Comparison of ENCODE assay signal across 1 cellular context in the genomic region with DNA sequence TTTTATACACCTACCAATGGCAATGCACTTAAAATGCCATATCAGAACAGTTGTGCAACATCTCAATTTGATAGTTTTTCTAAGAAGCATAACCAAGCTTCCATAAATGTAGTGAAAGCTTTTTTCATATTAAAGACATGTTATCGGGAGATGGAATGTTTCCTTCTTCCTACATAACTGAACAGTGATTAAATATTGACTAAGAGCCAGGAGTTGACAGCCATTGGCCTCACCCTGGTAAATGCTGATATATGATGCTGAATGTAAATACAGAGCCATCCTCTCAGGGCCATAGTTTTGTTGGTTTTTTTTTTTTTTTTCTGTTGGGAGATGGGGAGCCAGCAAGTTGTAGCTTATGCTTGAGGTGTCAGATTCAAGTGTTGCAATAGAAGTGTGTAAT.
TF ChIP-seq lines count a peak whose summit lies in the region.

No MANE protein-coding gene starts in this region.

TF ChIP-seq in A549, 52 proteins besides CTCF, POLR2A, EP300 and RAD21 (continued from another document):
- TF ChIP-seq, protein P1, sequence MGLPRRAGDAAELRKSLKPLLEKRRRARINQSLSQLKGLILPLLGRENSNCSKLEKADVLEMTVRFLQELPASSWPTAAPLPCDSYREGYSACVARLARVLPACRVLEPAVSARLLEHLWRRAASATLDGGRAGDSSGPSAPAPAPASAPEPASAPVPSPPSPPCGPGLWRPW (IDR thresholded peaks at IDR 0.05): no peak
- TF ChIP-seq E2F6 (IDR thresholded peaks at IDR 0.05; ENCODE audit: borderline replicate concordance, low read depth): no peak
- no peak for TF ChIP-seq MAZ (IDR thresholded peaks at IDR 0.05; ENCODE audit: borderline replicate concordance, low read depth, low read length)
- TF ChIP-seq HEYL (CRISPR knock-in tag; IDR thresholded peaks at IDR 0.05): no peak
- no peak for TF ChIP-seq NR3C1 (IDR thresholded peaks at IDR 0.05)
- no peak for TF ChIP-seq BHLHE40 (IDR thresholded peaks at IDR 0.05; ENCODE audit: low read depth, low read length)
- TF ChIP-seq HDAC2 (IDR thresholded peaks at IDR 0.05): no peak
- TF ChIP-seq FOSB (CRISPR knock-in tag; IDR thresholded peaks at IDR 0.05): no peak
- no peak for TF ChIP-seq HOXA7 (CRISPR knock-in tag; IDR thresholded peaks at IDR 0.05)
- TF ChIP-seq, protein P2, sequence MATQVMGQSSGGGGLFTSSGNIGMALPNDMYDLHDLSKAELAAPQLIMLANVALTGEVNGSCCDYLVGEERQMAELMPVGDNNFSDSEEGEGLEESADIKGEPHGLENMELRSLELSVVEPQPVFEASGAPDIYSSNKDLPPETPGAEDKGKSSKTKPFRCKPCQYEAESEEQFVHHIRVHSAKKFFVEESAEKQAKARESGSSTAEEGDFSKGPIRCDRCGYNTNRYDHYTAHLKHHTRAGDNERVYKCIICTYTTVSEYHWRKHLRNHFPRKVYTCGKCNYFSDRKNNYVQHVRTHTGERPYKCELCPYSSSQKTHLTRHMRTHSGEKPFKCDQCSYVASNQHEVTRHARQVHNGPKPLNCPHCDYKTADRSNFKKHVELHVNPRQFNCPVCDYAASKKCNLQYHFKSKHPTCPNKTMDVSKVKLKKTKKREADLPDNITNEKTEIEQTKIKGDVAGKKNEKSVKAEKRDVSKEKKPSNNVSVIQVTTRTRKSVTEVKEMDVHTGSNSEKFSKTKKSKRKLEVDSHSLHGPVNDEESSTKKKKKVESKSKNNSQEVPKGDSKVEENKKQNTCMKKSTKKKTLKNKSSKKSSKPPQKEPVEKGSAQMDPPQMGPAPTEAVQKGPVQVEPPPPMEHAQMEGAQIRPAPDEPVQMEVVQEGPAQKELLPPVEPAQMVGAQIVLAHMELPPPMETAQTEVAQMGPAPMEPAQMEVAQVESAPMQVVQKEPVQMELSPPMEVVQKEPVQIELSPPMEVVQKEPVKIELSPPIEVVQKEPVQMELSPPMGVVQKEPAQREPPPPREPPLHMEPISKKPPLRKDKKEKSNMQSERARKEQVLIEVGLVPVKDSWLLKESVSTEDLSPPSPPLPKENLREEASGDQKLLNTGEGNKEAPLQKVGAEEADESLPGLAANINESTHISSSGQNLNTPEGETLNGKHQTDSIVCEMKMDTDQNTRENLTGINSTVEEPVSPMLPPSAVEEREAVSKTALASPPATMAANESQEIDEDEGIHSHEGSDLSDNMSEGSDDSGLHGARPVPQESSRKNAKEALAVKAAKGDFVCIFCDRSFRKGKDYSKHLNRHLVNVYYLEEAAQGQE (IDR thresholded peaks at IDR 0.05): no peak
- TF ChIP-seq EHF (CRISPR knock-in tag; IDR thresholded peaks at IDR 0.05): no peak
- TF ChIP-seq ZNF302 (CRISPR knock-in tag; IDR thresholded peaks at IDR 0.05): no peak
- TF ChIP-seq PHF8 (IDR thresholded peaks at IDR 0.05; ENCODE audit: borderline replicate concordance, low read depth): no peak
- no peak for TF ChIP-seq ZSCAN20 (CRISPR knock-in tag; IDR thresholded peaks at IDR 0.05)
- no peak for TF ChIP-seq SMC3 (IDR thresholded peaks at IDR 0.05)
- peak; percentile 93 for TF ChIP-seq GATA3 (IDR thresholded peaks at IDR 0.05; ENCODE audit: borderline replicate concordance)
- 0 out of 5 replicates have a peak, but pooled peaks of 1 of the 2 experiments have one; percentile 33 for TF ChIP-seq JUN (IDR thresholded peaks at IDR 0.05)
- TF ChIP-seq HOXB13 (CRISPR knock-in tag; IDR thresholded peaks at IDR 0.05; ENCODE audit: low read depth): no peak
